Comparison of ENCODE assay signal across 7 cellular contexts in genomic region chr9:83707768-83708514, GRCh38.
DNase-seq lines count a peak whose midpoint lies in the region; ATAC-seq lines count a peak whose summit lies in the region.

UBQLN1 (minus strand) TSS chr9:83707958; CDS start chr9:83707679, 279 bp downstream.

- DNase-seq in NCI-H2081 treated with DMSO at 0.1 percent for 48 hours (lab: John Stamatoyannopoulos, UW) (peak; percentile 86), T1000 (lab: John Stamatoyannopoulos, UW) (peak; percentile 88), astrocyte of the hippocampus (ENCODE audit: low read depth, low spot score) (peak; percentile 97), hippocampal formation (lab: John Stamatoyannopoulos, UW) (peak; percentile 85 to 88), retina (peak; percentile 100)

- peak; percentile 43 for ATAC-seq in GM18519 (IDR thresholded peaks at IDR 0.05; ENCODE audit: low FRiP score, unreplicated experiment)
- ATAC-seq in HG03045 (IDR thresholded peaks at IDR 0.05; ENCODE audit: unreplicated experiment), result peak; percentile 80

Comparison
In these comparisons a context has a peak if more than half of its experiments do, and no peak if none do; other contexts are left out.
1. Peak in every context shown above with its lines: DNase-seq and ATAC-seq.